In the genomic region with DNA sequence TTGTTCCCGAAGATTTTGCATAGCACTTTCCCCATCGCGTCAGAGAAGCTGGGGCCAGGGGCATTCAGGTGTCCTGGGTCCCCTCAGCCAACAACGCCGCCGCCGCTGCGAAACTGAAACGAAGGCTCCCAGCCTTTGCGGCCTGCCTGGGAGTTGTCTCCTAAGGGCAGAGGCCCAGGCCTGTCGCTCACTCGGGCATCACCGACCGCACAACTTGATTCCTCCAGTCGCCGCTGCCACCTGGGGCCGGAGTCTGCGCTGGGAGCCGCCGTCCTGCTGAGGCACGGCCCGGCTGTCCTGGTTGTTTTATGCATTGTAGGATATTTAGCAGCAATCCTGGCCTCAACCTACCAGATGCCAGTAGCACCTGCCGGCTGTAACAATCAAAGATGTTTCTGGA, we compare ENCODE assay signal across 2 cellular contexts.
TF ChIP-seq lines count a peak whose summit lies in the region.

No MANE protein-coding gene starts in this region.

TF ChIP-seq in K562, 482 proteins besides CTCF, POLR2A, EP300 and RAD21:
- TF ChIP-seq ZNF41 (CRISPR knock-in tag; conservative IDR thresholded peaks at IDR 0.05) (no peak), POLR2G (IDR thresholded peaks at IDR 0.05; ENCODE audit: low read depth, low read length) (0 out of 2 replicates have a peak, but pooled peaks have one; percentile 21)

TF ChIP-seq in SK-N-SH treated with all-trans-retinoic acid at 6 μM for 48 hours, 23 proteins besides CTCF, POLR2A, EP300 and RAD21:
- TF ChIP-seq CSDC2 (CRISPR knock-in tag; IDR thresholded peaks at IDR 0.05): no peak
- TF ChIP-seq RARB (CRISPR knock-in tag; IDR thresholded peaks at IDR 0.05): no peak
- TF ChIP-seq, protein P1, sequence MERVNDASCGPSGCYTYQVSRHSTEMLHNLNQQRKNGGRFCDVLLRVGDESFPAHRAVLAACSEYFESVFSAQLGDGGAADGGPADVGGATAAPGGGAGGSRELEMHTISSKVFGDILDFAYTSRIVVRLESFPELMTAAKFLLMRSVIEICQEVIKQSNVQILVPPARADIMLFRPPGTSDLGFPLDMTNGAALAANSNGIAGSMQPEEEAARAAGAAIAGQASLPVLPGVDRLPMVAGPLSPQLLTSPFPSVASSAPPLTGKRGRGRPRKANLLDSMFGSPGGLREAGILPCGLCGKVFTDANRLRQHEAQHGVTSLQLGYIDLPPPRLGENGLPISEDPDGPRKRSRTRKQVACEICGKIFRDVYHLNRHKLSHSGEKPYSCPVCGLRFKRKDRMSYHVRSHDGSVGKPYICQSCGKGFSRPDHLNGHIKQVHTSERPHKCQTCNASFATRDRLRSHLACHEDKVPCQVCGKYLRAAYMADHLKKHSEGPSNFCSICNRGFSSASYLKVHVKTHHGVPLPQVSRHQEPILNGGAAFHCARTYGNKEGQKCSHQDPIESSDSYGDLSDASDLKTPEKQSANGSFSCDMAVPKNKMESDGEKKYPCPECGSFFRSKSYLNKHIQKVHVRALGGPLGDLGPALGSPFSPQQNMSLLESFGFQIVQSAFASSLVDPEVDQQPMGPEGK (CRISPR knock-in tag; IDR thresholded peaks at IDR 0.05; ENCODE audit: borderline replicate concordance): no peak
